ENCODE assay signal across 28 cellular contexts in the genomic region with DNA sequence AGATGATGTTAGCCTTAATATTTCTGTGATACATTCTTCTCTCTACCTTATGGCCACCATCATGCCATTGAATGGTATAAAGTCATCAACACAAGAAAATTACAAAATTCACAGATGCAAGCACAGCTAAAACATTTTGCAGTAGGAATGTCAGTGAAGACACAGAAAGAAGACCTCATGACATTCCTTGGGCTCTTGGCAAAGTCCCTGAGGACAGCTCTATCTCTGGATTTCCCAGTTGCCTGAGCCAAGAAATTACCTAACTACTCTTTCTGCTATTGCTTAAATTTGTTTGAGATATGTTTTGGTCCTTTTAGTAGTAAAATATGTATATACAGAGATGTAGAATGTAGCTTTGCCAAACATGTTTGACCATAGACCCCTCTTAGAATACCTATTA.
"Had no signal": no experiment of that assay in that cellular context is flagged by ENCODE, and none has a peak within 500 bp of the region (broad histone marks: within the 10 kb centered on the region; RNA-seq: fewer than 3 reads in every experiment).

No MANE protein-coding gene starts in this region.

- H3K9me3 Mint-ChIP-seq: activated CD4-positive, alpha-beta memory T cell treated with anti-CD3 and anti-CD28 coated beads for 36 hours; activated CD4-positive, alpha-beta T cell treated with anti-CD3 and anti-CD28 coated beads, Interleukin-2, amount 10 ng/mL, durations not matched to agents 24 days and 14 days; activated naive CD4-positive, alpha-beta T cell treated with anti-CD3 and anti-CD28 coated beads for 36 hours; activated naive CD4-positive, alpha-beta T cell treated with anti-CD3 and anti-CD28 coated beads, Interleukin-2, amount 50 U/mL, for 24 hours; central memory CD8-positive, alpha-beta T cell; effector memory CD8-positive, alpha-beta T cell had no signal

- H3K27ac ChIP-seq: brain microvascular endothelial cell, esophagus muscularis mucosa had no signal

- H3K9me3 ChIP-seq: esophagus muscularis mucosa had no signal

- H3K4me3 ChIP-seq: esophagus muscularis mucosa had no signal

- H3K4me3 Mint-ChIP-seq: activated CD4-positive, alpha-beta memory T cell treated with anti-CD3 and anti-CD28 coated beads for 36 hours; activated CD4-positive, alpha-beta T cell treated with anti-CD3 and anti-CD28 coated beads for 36 hours; activated CD4-positive, alpha-beta T cell treated with anti-CD3 and anti-CD28 coated beads, Interleukin-2, amount 10 ng/mL, durations not matched to agents 24 days and 14 days; activated CD8-positive, alpha-beta memory T cell treated with anti-CD3 and anti-CD28 coated beads, Interleukin-2, amount 10 ng/mL, durations not matched to agents 7 days and 5 days; activated CD8-positive, alpha-beta T cell treated with anti-CD3 and anti-CD28 coated beads, Interleukin-2, amount 10 ng/mL, durations not matched to agents 7 days and 5 days; activated naive CD4-positive, alpha-beta T cell treated with anti-CD3 and anti-CD28 coated beads for 36 hours; activated naive CD4-positive, alpha-beta T cell treated with anti-CD3 and anti-CD28 coated beads, Interleukin-2, amount 50 U/mL, for 24 hours; activated naive CD8-positive, alpha-beta T cell treated with anti-CD3 and anti-CD28 coated beads, Interleukin-2, amount 10 ng/mL, durations not matched to agents 7 days and 5 days; activated T-helper 1 cell treated with anti-CD3 and anti-CD28 coated beads, Interleukin-12 subunit alpha, Interleukin-12 subunit beta, Interleukin-2, Interleukin-4 antibody, amounts not matched to agents 30 ng/mL and 10 ng/mL and 1 ng/mL, durations not matched to agents 14 hours and 24 hours and 36 hours; central memory CD8-positive, alpha-beta T cell; effector memory CD8-positive, alpha-beta T cell had no signal

- H3K27ac Mint-ChIP-seq: activated CD4-positive, alpha-beta memory T cell treated with anti-CD3 and anti-CD28 coated beads for 36 hours; activated CD4-positive, alpha-beta T cell treated with anti-CD3 and anti-CD28 coated beads for 36 hours; activated CD4-positive, alpha-beta T cell treated with anti-CD3 and anti-CD28 coated beads, Interleukin-2, amount 10 ng/mL, durations not matched to agents 24 days and 14 days; activated CD8-positive, alpha-beta memory T cell treated with anti-CD3 and anti-CD28 coated beads, Interleukin-2, amount 10 ng/mL, durations not matched to agents 7 days and 5 days; activated CD8-positive, alpha-beta T cell treated with anti-CD3 and anti-CD28 coated beads, Interleukin-2, amount 10 ng/mL, durations not matched to agents 7 days and 5 days; activated naive CD4-positive, alpha-beta T cell treated with anti-CD3 and anti-CD28 coated beads for 36 hours; activated naive CD4-positive, alpha-beta T cell treated with anti-CD3 and anti-CD28 coated beads, Interleukin-2, amount 50 U/mL, for 24 hours; activated naive CD8-positive, alpha-beta T cell treated with anti-CD3 and anti-CD28 coated beads, Interleukin-2, amount 10 ng/mL, durations not matched to agents 7 days and 5 days; activated T-helper 1 cell treated with anti-CD3 and anti-CD28 coated beads, Interleukin-12 subunit alpha, Interleukin-12 subunit beta, Interleukin-2, Interleukin-4 antibody, amounts not matched to agents 30 ng/mL and 10 ng/mL and 1 ng/mL, durations not matched to agents 14 hours and 24 hours and 36 hours; activated T-helper 2 cell treated with anti-CD3 and anti-CD28 coated beads, Interferon-gamma antibody, Interleukin-2, Interleukin-4, amounts not matched to agents 10 μg/mL and 5 μg/mL and 100 μg/mL, durations not matched to agents 14 hours and 24 hours and 36 hours; effector memory CD8-positive, alpha-beta T cell had no signal

- H3K4me1 Mint-ChIP-seq: activated CD4-positive, alpha-beta T cell treated with anti-CD3 and anti-CD28 coated beads for 36 hours; activated CD4-positive, alpha-beta T cell treated with anti-CD3 and anti-CD28 coated beads, Interleukin-2, amount 10 ng/mL, durations not matched to agents 24 days and 14 days; activated naive CD4-positive, alpha-beta T cell treated with anti-CD3 and anti-CD28 coated beads, Interleukin-2, amount 50 U/mL, for 24 hours; activated naive CD8-positive, alpha-beta T cell treated with anti-CD3 and anti-CD28 coated beads, Interleukin-2, amount 10 ng/mL, durations not matched to agents 7 days and 5 days; central memory CD8-positive, alpha-beta T cell had no signal

- H3K27me3 Mint-ChIP-seq: activated CD4-positive, alpha-beta memory T cell treated with anti-CD3 and anti-CD28 coated beads for 36 hours; activated CD4-positive, alpha-beta T cell treated with anti-CD3 and anti-CD28 coated beads for 36 hours; activated CD4-positive, alpha-beta T cell treated with anti-CD3 and anti-CD28 coated beads, Interleukin-2, amount 10 ng/mL, durations not matched to agents 24 days and 14 days; activated CD8-positive, alpha-beta memory T cell treated with anti-CD3 and anti-CD28 coated beads, Interleukin-2, amount 10 ng/mL, durations not matched to agents 7 days and 5 days; activated naive CD8-positive, alpha-beta T cell treated with anti-CD3 and anti-CD28 coated beads, Interleukin-2, amount 10 ng/mL, durations not matched to agents 7 days and 5 days had no signal

- H3K36me3 ChIP-seq: brain microvascular endothelial cell, esophagus muscularis mucosa had no signal

- H3K36me3 Mint-ChIP-seq: activated CD4-positive, alpha-beta memory T cell treated with anti-CD3 and anti-CD28 coated beads for 36 hours; activated CD8-positive, alpha-beta memory T cell treated with anti-CD3 and anti-CD28 coated beads, Interleukin-2, amount 10 ng/mL, durations not matched to agents 7 days and 5 days; activated naive CD4-positive, alpha-beta T cell treated with anti-CD3 and anti-CD28 coated beads, Interleukin-2, amount 50 U/mL, for 24 hours; activated naive CD8-positive, alpha-beta T cell treated with anti-CD3 and anti-CD28 coated beads, Interleukin-2, amount 10 ng/mL, durations not matched to agents 7 days and 5 days had no signal

- ATAC-seq: activated CD4-positive, alpha-beta T cell treated with anti-CD3 and anti-CD28 coated beads for 36 hours; activated CD8-positive, alpha-beta memory T cell treated with anti-CD3 and anti-CD28 coated beads, Interleukin-2, amount 10 ng/mL, durations not matched to agents 7 days and 5 days; activated CD8-positive, alpha-beta T cell treated with anti-CD3 and anti-CD28 coated beads, Interleukin-2, amount 10 ng/mL, durations not matched to agents 7 days and 5 days; effector memory CD8-positive, alpha-beta T cell had no signal

- H3K27me3 ChIP-seq: brain microvascular endothelial cell, esophagus muscularis mucosa had no signal

- DNase-seq: activated CD4-positive, alpha-beta memory T cell treated with anti-CD3 and anti-CD28 coated beads for 36 hours; activated CD4-positive, alpha-beta T cell treated with anti-CD3 and anti-CD28 coated beads for 36 hours; activated CD4-positive, alpha-beta T cell treated with anti-CD3 and anti-CD28 coated beads, Interleukin-2, amount 10 ng/mL, durations not matched to agents 24 days and 14 days; activated CD4-positive, CD25-positive, alpha-beta regulatory T cell; activated CD4-positive, CD25-positive, alpha-beta regulatory T cell treated with anti-CD3 and anti-CD28 coated beads, Interleukin-2, amount 50 U/mL, for 72 hours; activated CD8-positive, alpha-beta memory T cell treated with anti-CD3 and anti-CD28 coated beads, Interleukin-2, amount 10 ng/mL, durations not matched to agents 7 days and 5 days; activated CD8-positive, alpha-beta memory T cell treated with anti-CD3 and anti-CD28 coated beads, Interleukin-2, amount 50 U/mL, for 4 hours; activated CD8-positive, alpha-beta T cell treated with anti-CD3 and anti-CD28 coated beads, Interleukin-2, amount 10 ng/mL, durations not matched to agents 7 days and 5 days; activated effector memory CD4-positive, alpha-beta T cell treated with anti-CD3 and anti-CD28 coated beads, Interleukin-2, amount 50 U/mL, for 16 hours; activated naive CD4-positive, alpha-beta T cell treated with anti-CD3 and anti-CD28 coated beads for 36 hours; activated naive CD8-positive, alpha-beta T cell treated with anti-CD3 and anti-CD28 coated beads, Interleukin-2, amount 10 ng/mL, durations not matched to agents 7 days and 5 days; activated T-cell treated with anti-CD3 and anti-CD28 coated beads, Interleukin-2, amount 50 U/mL, for 1 hour; activated T-cell treated with anti-CD3 and anti-CD28 coated beads, Interleukin-2, amount 50 U/mL, for 48 hours; anterior cingulate cortex; brain microvascular endothelial cell; cortex of kidney; dermis blood vessel endothelial cell; effector CD4-positive, alpha-beta T cell; effector memory CD8-positive, alpha-beta T cell; erythroblast; foreskin fibroblast; head of caudate nucleus; T-helper 2 cell had no signal
